Comparison of ENCODE assay signal across 21 cellular contexts in the genomic region with DNA sequence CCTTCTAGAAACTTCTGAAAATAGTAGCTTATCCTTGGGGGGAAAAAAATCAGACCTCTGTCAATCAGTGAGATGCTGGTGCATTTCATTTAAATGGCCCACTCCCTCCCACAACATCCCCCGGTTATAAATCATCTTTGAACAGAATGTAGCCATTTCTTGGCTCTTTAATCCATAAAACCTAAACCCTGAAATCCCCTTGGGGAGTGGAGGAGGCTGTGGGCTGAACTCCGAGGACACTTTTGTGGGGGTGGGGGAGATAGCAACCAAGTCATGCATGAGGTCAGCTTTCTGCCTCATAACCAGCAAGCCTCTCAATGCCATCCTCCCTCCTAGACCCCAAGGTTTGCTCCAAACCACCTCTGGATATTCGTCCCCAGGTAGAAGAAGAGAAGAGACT. TPM values are rescaled to one million over a fixed set of nuclear protein-coding genes. Genes with fewer than 3 reads are reported as not detected.
DNase-seq lines count a peak whose midpoint lies in the region; ATAC-seq, FAIRE-seq and TF ChIP-seq lines count a peak whose summit lies in the region.
"Had no signal": no experiment of that assay in that cellular context is flagged by ENCODE, and none has a peak within 500 bp of the region (broad histone marks: within the 10 kb centered on the region; RNA-seq: fewer than 3 reads in every experiment).

No MANE protein-coding gene starts in this region.

- H3K4me3 ChIP-seq in SK-N-SH (ENCODE audit: low read depth in 2 of 2, low read length in 1 of 2) (peak overlapping the region in 1 of 2 experiments; percentile 3; a peak in 1 of 4 replicates), kidney (ENCODE audit: low read length in 2 of 2) (peak overlapping the region; percentile 53 to 58), testis (no peak overlapping the region), small intestine (ENCODE audit: low read depth in 1 of 2, low read length in 2 of 2) (no peak overlapping the region)

- FAIRE-seq in kidney (lab: Jason Lieb, UNC) (no peak), small intestine (lab: Jason Lieb, UNC) (no peak)
- FAIRE-seq: D721Med had no signal

- H3K36me3 ChIP-seq in SK-N-SH (replicated peaks in 1 of 2; ENCODE audit: control insufficient read depth in 1 of 2, insufficient read depth in 2 of 2, low read length in 1 of 2) = no peaks in the 10 kb centered on the region
- H3K36me3 ChIP-seq in kidney (ENCODE audit: control insufficient read depth in 1 of 2, insufficient read depth in 2 of 2, low read length in 2 of 2) = no peaks in the 10 kb centered on the region
- H3K36me3 ChIP-seq in testis (ENCODE audit: low read depth, missing control alignments) = no peaks in the 10 kb centered on the region
- no peaks in the 10 kb centered on the region for H3K36me3 ChIP-seq in small intestine (ENCODE audit: control insufficient read depth in 2 of 2, insufficient read depth in 2 of 2, low read length in 2 of 2)
- H3K36me3 ChIP-seq: gastrocnemius medialis had no signal

- H3K9ac ChIP-seq in SK-N-SH (no peak overlapping the region), kidney (ENCODE audit: low read length in 2 of 2) (no peak overlapping the region)

- no peaks in the 10 kb centered on the region for H3K9me3 ChIP-seq in SK-N-SH
- H3K9me3 ChIP-seq in kidney (ENCODE audit: control insufficient read depth in 1 of 2, low read length in 2 of 2) = no peaks in the 10 kb centered on the region
- no peaks in the 10 kb centered on the region for H3K9me3 ChIP-seq in testis
- H3K9me3 ChIP-seq in small intestine (ENCODE audit: control insufficient read depth, low read depth) = no peaks in the 10 kb centered on the region
- H3K9me3 ChIP-seq: gastrocnemius medialis had no signal

- TF ChIP-seq CTCF in SK-N-SH (IDR thresholded peaks at IDR 0.05) = no peak
- no peak for TF ChIP-seq CTCF in kidney (IDR thresholded peaks at IDR 0.05; ENCODE audit: borderline replicate concordance, extremely low read depth, insufficient read depth)
- no peak for TF ChIP-seq CTCF in testis (IDR thresholded peaks at IDR 0.05)

- DNase-seq in SK-N-SH = no peak
- no peak for DNase-seq in kidney
- peak; percentile 32 for DNase-seq in testis
- no peak for DNase-seq in small intestine
- DNase-seq in globus pallidus (ENCODE audit: low spot score) = no peak
- no peak for DNase-seq in NCI-H446 (lab: John Stamatoyannopoulos, UW)
- DNase-seq: activated CD4-positive, alpha-beta T cell treated with anti-CD3 and anti-CD28 coated beads for 48 hours; dermis blood vessel endothelial cell; gastrocnemius medialis; left cardiac atrium; NCI-H1417 treated with DMSO at 0.1 percent for 48 hours; NCI-H526 treated with DMSO at 0.1 percent for 48 hours; SIG-M5; stimulated activated CD4-positive, alpha-beta T cell treated with anti-CD3 and anti-CD28 coated beads, Interleukin-4, amount 100 ng/mL, for 4 hours had no signal

- CTCF ChIA-PET in SK-N-SH (lab: Yijun Ruan, JAX) = no interaction called here

- POLR2A ChIA-PET in SK-N-SH (lab: Yijun Ruan, JAX) = no interaction called here

- no peak for TF ChIP-seq EP300 in SK-N-SH (IDR thresholded peaks at IDR 0.05; ENCODE audit: borderline replicate concordance in 1 of 2, low read depth in 1 of 2, low read length in 1 of 2)

- no peak for TF ChIP-seq RAD21 in SK-N-SH (IDR thresholded peaks at IDR 0.05; ENCODE audit: low read length)

- H3K27me3 ChIP-seq in SK-N-SH (ENCODE audit: insufficient read depth) (no peaks in the 10 kb centered on the region; the same call in 1 of the 2 replicates), testis (no peaks in the 10 kb centered on the region), small intestine (ENCODE audit: control insufficient read depth in 2 of 2, insufficient read depth in 2 of 2, low read length in 2 of 2) (no peaks in the 10 kb centered on the region)

- H3K27ac ChIP-seq in SK-N-SH (ENCODE audit: low read depth in 2 of 2, low read length in 1 of 2) (no peak overlapping the region), angular gyrus (ENCODE audit: low read depth, low read length) (peak overlapping the region; percentile 33), kidney (ENCODE audit: low read depth in 2 of 2, low read length in 2 of 2) (no peak overlapping the region), testis (no peak overlapping the region), small intestine (ENCODE audit: low read depth in 1 of 2, low read length in 1 of 2) (no peak overlapping the region)
- H3K27ac ChIP-seq: 22Rv1, C4-2B, gastrocnemius medialis had no signal

- no peak for TF ChIP-seq POLR2A in testis (IDR thresholded peaks at IDR 0.05)

- H3F3A ChIP-seq in SK-N-SH (replicated peaks; ENCODE audit: insufficient read depth) = peaks cover 7% of the 10 kb centered on the region

- intact Hi-C loops in kidney (cut with DNase I) = no loop called here
- intact Hi-C loops in testis (cut with DNase I; ENCODE audit: low total_unique reads) = no loop called here

- H3K4me2 ChIP-seq in SK-N-SH = peak overlapping the region; percentile 52

- H2AFZ ChIP-seq in SK-N-SH (ENCODE audit: low read depth) = no peak overlapping the region

- ATAC-seq in SK-N-SH treated with all-trans-retinoic acid at 6 μM for 48 hours = no peak
- ATAC-seq: gastrocnemius medialis, left cardiac atrium had no signal

- H4K20me1 ChIP-seq in SK-N-SH (ENCODE audit: insufficient read depth) = no peaks in the 10 kb centered on the region

- H3K79me2 ChIP-seq in SK-N-SH (ENCODE audit: insufficient read depth) = no peaks in the 10 kb centered on the region

- H3K9me2 ChIP-seq in SK-N-SH = no peaks in the 10 kb centered on the region

- H3K4me1 ChIP-seq in SK-N-SH (ENCODE audit: control insufficient read depth in 1 of 2, insufficient read depth in 2 of 2, low read depth in 1 of 2, low read length in 1 of 2) (peaks cover 0 to 13% of the 10 kb centered on the region in 2 experiments; a peak in 1 of 4 replicates), kidney (ENCODE audit: control insufficient read depth in 1 of 2, insufficient read depth in 1 of 2, low read depth in 1 of 2, low read length in 2 of 2) (peaks cover 0 to 2% of the 10 kb centered on the region in 2 donors), testis (peaks cover 18% of the 10 kb centered on the region), small intestine (ENCODE audit: control insufficient read depth in 2 of 2, insufficient read depth in 1 of 2, low read depth in 1 of 2, low read length in 1 of 2) (no peaks in the 10 kb centered on the region)
- H3K4me1 ChIP-seq: gastrocnemius medialis had no signal

- WGBS in SK-N-SH (ENCODE audit: low lambda C conversion rate) = 56% methylated on average over 3 of the region's 3 CpGs
- WGBS in testis, 2 donors = 34 to 40% methylated on average over 3 of the region's 3 CpGs
- 59 to 66% (median 60%) methylated on average over 3 of the region's 3 CpGs for WGBS in small intestine, 3 donors

TF ChIP-seq in SK-N-SH, 30 proteins besides CTCF, POLR2A, EP300 and RAD21 (continues in another document):
- TF ChIP-seq USF1 (IDR thresholded peaks at IDR 0.05; ENCODE audit: borderline replicate concordance, low read depth) (no peak), GATA2 (CRISPR knock-in tag; IDR thresholded peaks at IDR 0.05) (no peak), RXRA (IDR thresholded peaks at IDR 0.05; ENCODE audit: borderline replicate concordance, low read depth) (no peak), MXI1 (IDR thresholded peaks at IDR 0.05; ENCODE audit: low read depth, low read length) (no peak), EZH2phosphoT487 (IDR thresholded peaks at IDR 0.05; ENCODE audit: borderline replicate concordance, low read depth) (no peak)

TF ChIP-seq in SK-N-SH treated with all-trans-retinoic acid at 6 μM for 48 hours, 23 proteins besides CTCF, POLR2A, EP300 and RAD21:
- no peak for TF ChIP-seq BACH2 (CRISPR knock-in tag; IDR thresholded peaks at IDR 0.05; ENCODE audit: borderline replicate concordance)
- TF ChIP-seq OSR1 (CRISPR knock-in tag; IDR thresholded peaks at IDR 0.05) = no peak
- no peak for TF ChIP-seq ARNTL (CRISPR knock-in tag; IDR thresholded peaks at IDR 0.05; ENCODE audit: borderline replicate concordance, low read depth)
- no peak for TF ChIP-seq ZFP3 (CRISPR knock-in tag; IDR thresholded peaks at IDR 0.05)
- TF ChIP-seq ZNF565 (CRISPR knock-in tag; conservative IDR thresholded peaks at IDR 0.05; ENCODE audit: low read depth) = no peak
- no peak for TF ChIP-seq ZC3H10 (CRISPR knock-in tag; IDR thresholded peaks at IDR 0.05)

RNA-seq across cellular contexts. Expression of gene HRK, which starts 21.0 kb away (rescaled TPM):
- polyA plus RNA-seq in SK-N-SH (2012; rRNA removed) = 0.02 and 0.03 TPM in 2 replicates
- 0.01 TPM in 2 replicates for polyA plus RNA-seq in SK-N-SH (2012; cell fraction: cytosol; rRNA removed)
- polyA plus RNA-seq in SK-N-SH (2012; cell fraction: nucleus; rRNA removed) = 0.01 TPM in 2 replicates
- 5.0 TPM for total RNA-seq in kidney
- not detected for polyA plus RNA-seq in kidney (ENCODE audit: insufficient read depth, low read depth, low replicate concordance)
- 1 to 10 TPM; 1.4 to 2.5 TPM for total RNA-seq in testis
- 0.57 TPM for polyA plus RNA-seq in testis (ENCODE audit: insufficient read depth, low read depth, low replicate concordance)
- under 1 TPM in 1 of 3 donors, not detected in 2; 0.06 TPM for polyA plus RNA-seq in small intestine
- total RNA-seq: activated T-helper 2 cell treated with anti-CD3 and anti-CD28 coated beads, Interferon-gamma antibody, Interleukin-2, Interleukin-4, amounts not matched to agents 10 μg/mL and 5 μg/mL and 100 μg/mL, durations not matched to agents 14 hours and 24 hours and 36 hours; dermis blood vessel endothelial cell; gastrocnemius medialis; M059J had no signal

RNA-seq across cellular contexts. Expression of gene FBXW8, which starts 50.5 kb away (rescaled TPM):
- polyA plus RNA-seq in SK-N-SH (2012; rRNA removed) (15.6 and 17.6 TPM in 2 replicates), kidney (ENCODE audit: insufficient read depth, low read depth, low replicate concordance) (3.3 TPM), testis (ENCODE audit: insufficient read depth, low read depth, low replicate concordance) (11.1 TPM), small intestine (1 to 10 TPM; 1.1 to 5.6 (median 1.4) TPM)
- polyA plus RNA-seq in SK-N-SH (2012; cell fraction: cytosol; rRNA removed) = 10.5 and 14.1 TPM in 2 replicates
- polyA plus RNA-seq in SK-N-SH (2012; cell fraction: nucleus; rRNA removed) = 24.0 and 34.1 TPM in 2 replicates
- total RNA-seq in kidney (20.3 TPM), testis (10 to 100 TPM; 31.0 to 32.8 TPM)

Comparison
In these comparisons a context has a peak if more than half of its experiments do, and no peak if none do; other contexts are left out.
1. H3K4me3 ChIP-seq: peak in kidney (2 of 2); none in testis (0 of 2) and small intestine (0 of 2).